ENCODE assay signal across 2 cellular contexts in the genomic region with DNA sequence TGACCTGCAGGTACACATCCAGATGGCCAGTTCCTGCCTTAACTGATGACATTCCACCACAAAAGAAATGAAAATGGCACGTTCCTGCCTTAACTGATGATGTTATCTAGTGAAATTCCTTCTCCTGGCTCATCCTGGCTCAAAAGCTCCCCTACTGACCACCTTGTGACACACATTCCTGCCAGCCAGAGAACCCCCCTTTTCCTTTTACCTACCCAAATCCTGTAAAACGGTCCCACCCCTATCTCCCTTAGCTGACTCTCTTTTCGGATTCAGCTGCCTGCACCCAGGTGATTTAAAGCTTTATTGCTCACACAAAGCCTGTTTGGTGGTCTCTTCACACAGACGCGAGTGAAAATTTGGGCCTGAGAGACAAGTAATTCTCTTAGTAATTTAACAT.
TF ChIP-seq lines count a peak whose summit lies in the region.

No MANE protein-coding gene starts in this region.

TF ChIP-seq in H1, 55 proteins besides CTCF, POLR2A, EP300 and RAD21:
- TF ChIP-seq TEAD4 (IDR thresholded peaks at IDR 0.05; ENCODE audit: low read depth, low read length) = peak; percentile 60; the same call in 1 of the 2 replicates

TF ChIP-seq in HepG2, 621 proteins besides CTCF, POLR2A, EP300 and RAD21:
- 0 out of 2 replicates have a peak, but pooled peaks have one; percentile 3 for TF ChIP-seq STAG1 (CRISPR knock-in tag; IDR thresholded peaks at IDR 0.05)
